14 cellular contexts compared by ENCODE assay signal in the genomic region with DNA sequence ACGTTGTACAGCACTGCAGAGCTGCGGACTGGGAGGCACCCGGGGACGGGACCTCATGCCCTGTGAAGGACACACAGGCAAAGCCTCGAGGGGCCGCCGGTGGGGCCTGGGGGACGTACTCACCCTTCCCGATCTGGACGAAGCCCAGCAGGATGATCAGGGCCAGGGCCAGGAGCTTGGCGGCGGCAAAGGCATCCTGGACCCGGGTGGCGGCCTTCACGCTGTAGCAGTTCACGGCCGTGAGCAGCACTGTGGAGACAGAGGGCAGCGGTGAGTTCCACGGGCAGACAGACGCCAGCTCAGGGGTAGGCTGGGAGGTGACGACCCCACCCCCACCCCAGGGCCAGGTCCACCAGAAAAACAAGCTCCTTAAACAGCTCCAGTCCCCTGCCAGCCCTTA. TPM values are rescaled to one million over a fixed set of nuclear protein-coding genes. Genes with fewer than 3 reads are reported as not detected.
DNase-seq lines count a peak whose midpoint lies in the region; ATAC-seq and TF ChIP-seq lines count a peak whose summit lies in the region.
"Had no signal": no experiment of that assay in that cellular context is flagged by ENCODE, and none has a peak within 500 bp of the region (broad histone marks: within the 10 kb centered on the region; RNA-seq: fewer than 3 reads in every experiment).

No MANE protein-coding gene starts in this region.

- H3K9me3 ChIP-seq in OCI-LY1 (ENCODE audit: low read length) = no peaks in the 10 kb centered on the region
- H3K9me3 ChIP-seq in hepatocyte (ENCODE audit: low read depth) = no peaks in the 10 kb centered on the region
- H3K9me3 ChIP-seq: ascending aorta, pancreas, suprapubic skin had no signal

- H3K4me3 ChIP-seq in OCI-LY1 (ENCODE audit: low read depth, low read length, poor library complexity, severe bottlenecking) = no peak overlapping the region
- H3K4me3 ChIP-seq in hepatocyte = no peak overlapping the region
- H3K4me3 ChIP-seq in retinal pigment epithelial cell (ENCODE audit: low read length) = no peak overlapping the region
- H3K4me3 ChIP-seq: ascending aorta, pancreas, suprapubic skin had no signal

- no peak overlapping the region; the same call in 1 of the 2 replicates for H3K9ac ChIP-seq in OCI-LY1 (ENCODE audit: low read length)

- WGBS in hepatocyte (ENCODE audit: low lambda C conversion rate, missing lambda C conversion rate) = 71% methylated on average over 13 of the region's 21 CpGs

- no peak for ATAC-seq in activated CD8-positive, alpha-beta T cell treated with anti-CD3 and anti-CD28 coated beads for 36 hours
- no peak for ATAC-seq in activated CD8-positive, alpha-beta T cell treated with anti-CD3 and anti-CD28 coated beads, Interleukin-2, amount 10 ng/mL, durations not matched to agents 7 days and 5 days
- no peak for ATAC-seq in GM18519 (IDR thresholded peaks at IDR 0.05; ENCODE audit: low FRiP score, unreplicated experiment)
- no peak for ATAC-seq in activated T-cell treated with anti-CD3 and anti-CD28 coated beads, Interleukin-2, amount 50 U/mL, for 72 hours (replicated peaks in 1 of 2)
- ATAC-seq: pancreas had no signal

- DNase-seq in activated CD8-positive, alpha-beta T cell treated with anti-CD3 and anti-CD28 coated beads for 36 hours = no peak
- no peak for DNase-seq in activated CD8-positive, alpha-beta T cell treated with anti-CD3 and anti-CD28 coated beads, Interleukin-2, amount 10 ng/mL, durations not matched to agents 7 days and 5 days
- DNase-seq in hepatocyte (ENCODE audit: low spot score) = no peak
- no peak for DNase-seq in retinal pigment epithelial cell (ENCODE audit: low read depth)
- no peak for DNase-seq in COLO829 (ENCODE audit: low spot score)
- DNase-seq in activated T-cell treated with anti-CD3 and anti-CD28 coated beads, Interleukin-2, amount 50 U/mL, for 72 hours = no peak
- DNase-seq: activated CD4-positive, alpha-beta T cell treated with anti-CD3 and anti-CD28 coated beads, Interleukin-2, amount 10 ng/mL, durations not matched to agents 24 days and 14 days; NCI-H1092 had no signal

- H3K36me3 ChIP-seq in OCI-LY1 (ENCODE audit: insufficient read depth, low read length) (peaks cover 80% of the 10 kb centered on the region), hepatocyte (replicated peaks; ENCODE audit: insufficient read depth, low read depth) (no peaks in the 10 kb centered on the region)
- H3K36me3 ChIP-seq: pancreas, suprapubic skin had no signal

- peaks cover 66% of the 10 kb centered on the region for H3K4me1 ChIP-seq in OCI-LY1 (ENCODE audit: insufficient read depth, low read length, severe bottlenecking)
- peaks cover 69% of the 10 kb centered on the region for H3K4me1 ChIP-seq in hepatocyte (ENCODE audit: insufficient read depth)

- H3K9me2 ChIP-seq in OCI-LY1 (ENCODE audit: low read depth, low read length) = no peaks in the 10 kb centered on the region
- H3K9me2 ChIP-seq in hepatocyte (replicated peaks; ENCODE audit: insufficient read depth) = no peaks in the 10 kb centered on the region

- H3K36me3 Mint-ChIP-seq in activated CD8-positive, alpha-beta T cell treated with anti-CD3 and anti-CD28 coated beads for 36 hours (ENCODE audit: low read depth) = peaks cover 73% of the 10 kb centered on the region
- peaks cover 63% of the 10 kb centered on the region for H3K36me3 Mint-ChIP-seq in activated CD8-positive, alpha-beta T cell treated with anti-CD3 and anti-CD28 coated beads, Interleukin-2, amount 10 ng/mL, durations not matched to agents 7 days and 5 days (ENCODE audit: low read depth)
- peaks cover 20 to 38% of the 10 kb centered on the region in 2 donors for H3K36me3 Mint-ChIP-seq in activated T-cell treated with anti-CD3 and anti-CD28 coated beads, Interleukin-2, amount 50 U/mL, for 72 hours (ENCODE audit: insufficient read depth in 2 of 2)

- no peaks in the 10 kb centered on the region for H3K9me3 Mint-ChIP-seq in activated CD8-positive, alpha-beta T cell treated with anti-CD3 and anti-CD28 coated beads for 36 hours
- no peaks in the 10 kb centered on the region for H3K9me3 Mint-ChIP-seq in activated CD8-positive, alpha-beta T cell treated with anti-CD3 and anti-CD28 coated beads, Interleukin-2, amount 10 ng/mL, durations not matched to agents 7 days and 5 days (ENCODE audit: insufficient read depth)
- no peaks in the 10 kb centered on the region for H3K9me3 Mint-ChIP-seq in activated T-cell treated with anti-CD3 and anti-CD28 coated beads, Interleukin-2, amount 50 U/mL, for 72 hours
- H3K9me3 Mint-ChIP-seq: activated CD4-positive, alpha-beta T cell treated with anti-CD3 and anti-CD28 coated beads, Interleukin-2, amount 10 ng/mL, durations not matched to agents 24 days and 14 days; activated T-helper 1 cell treated with anti-CD3 and anti-CD28 coated beads, Interleukin-12 subunit alpha, Interleukin-12 subunit beta, Interleukin-2, Interleukin-4 antibody, amounts not matched to agents 30 ng/mL and 10 ng/mL and 1 ng/mL, durations not matched to agents 14 hours and 24 hours and 36 hours had no signal

- intact Hi-C loops in activated CD8-positive, alpha-beta T cell treated with anti-CD3 and anti-CD28 coated beads for 36 hours (cut with micrococcal nuclease) = loop anchor here (10.0 kb wide), 1 partner anchor 357 kb away; a partner anchor contains a TSS

- no peak overlapping the region for H3K4me3 Mint-ChIP-seq in activated CD8-positive, alpha-beta T cell treated with anti-CD3 and anti-CD28 coated beads for 36 hours
- H3K4me3 Mint-ChIP-seq in activated CD8-positive, alpha-beta T cell treated with anti-CD3 and anti-CD28 coated beads, Interleukin-2, amount 10 ng/mL, durations not matched to agents 7 days and 5 days = no peak overlapping the region
- peak overlapping the region in 1 of 2 donors; percentile 24 for H3K4me3 Mint-ChIP-seq in activated T-cell treated with anti-CD3 and anti-CD28 coated beads, Interleukin-2, amount 50 U/mL, for 72 hours
- H3K4me3 Mint-ChIP-seq: activated CD4-positive, alpha-beta T cell treated with anti-CD3 and anti-CD28 coated beads, Interleukin-2, amount 10 ng/mL, durations not matched to agents 24 days and 14 days; activated T-helper 1 cell treated with anti-CD3 and anti-CD28 coated beads, Interleukin-12 subunit alpha, Interleukin-12 subunit beta, Interleukin-2, Interleukin-4 antibody, amounts not matched to agents 30 ng/mL and 10 ng/mL and 1 ng/mL, durations not matched to agents 14 hours and 24 hours and 36 hours had no signal

- H3K27ac ChIP-seq in OCI-LY1 (ENCODE audit: low read depth, low read length, poor library complexity, severe bottlenecking) (peak overlapping the region; percentile 81), hepatocyte (peak overlapping the region; percentile 92)
- H3K27ac ChIP-seq: ascending aorta, pancreas, suprapubic skin had no signal

- no peaks in the 10 kb centered on the region for H3F3A ChIP-seq in OCI-LY1 (ENCODE audit: insufficient read depth, low read length)

- H3K79me2 ChIP-seq in OCI-LY1 (ENCODE audit: insufficient read depth, low read length) (peaks cover 15% of the 10 kb centered on the region; the same call in 1 of the 2 replicates), hepatocyte (peaks cover 28% of the 10 kb centered on the region)

- peak overlapping the region; percentile 93 for H3K27ac Mint-ChIP-seq in activated CD8-positive, alpha-beta T cell treated with anti-CD3 and anti-CD28 coated beads for 36 hours
- no peak overlapping the region for H3K27ac Mint-ChIP-seq in activated CD8-positive, alpha-beta T cell treated with anti-CD3 and anti-CD28 coated beads, Interleukin-2, amount 10 ng/mL, durations not matched to agents 7 days and 5 days
- H3K27ac Mint-ChIP-seq in activated T-cell treated with anti-CD3 and anti-CD28 coated beads, Interleukin-2, amount 50 U/mL, for 72 hours = no peak overlapping the region

- no peaks in the 10 kb centered on the region for H3K27me3 Mint-ChIP-seq in activated CD8-positive, alpha-beta T cell treated with anti-CD3 and anti-CD28 coated beads for 36 hours
- no peaks in the 10 kb centered on the region for H3K27me3 Mint-ChIP-seq in activated CD8-positive, alpha-beta T cell treated with anti-CD3 and anti-CD28 coated beads, Interleukin-2, amount 10 ng/mL, durations not matched to agents 7 days and 5 days (ENCODE audit: low read depth)
- no peaks in the 10 kb centered on the region for H3K27me3 Mint-ChIP-seq in activated T-cell treated with anti-CD3 and anti-CD28 coated beads, Interleukin-2, amount 50 U/mL, for 72 hours (ENCODE audit: low read depth)
- H3K27me3 Mint-ChIP-seq: activated CD4-positive, alpha-beta T cell treated with anti-CD3 and anti-CD28 coated beads, Interleukin-2, amount 10 ng/mL, durations not matched to agents 24 days and 14 days had no signal

- H3K4me1 Mint-ChIP-seq in activated CD8-positive, alpha-beta T cell treated with anti-CD3 and anti-CD28 coated beads for 36 hours (ENCODE audit: low read depth) = peaks cover 47% of the 10 kb centered on the region
- H3K4me1 Mint-ChIP-seq in activated CD8-positive, alpha-beta T cell treated with anti-CD3 and anti-CD28 coated beads, Interleukin-2, amount 10 ng/mL, durations not matched to agents 7 days and 5 days (ENCODE audit: low read depth) = peaks cover 61% of the 10 kb centered on the region
- peaks cover 71% of the 10 kb centered on the region for H3K4me1 Mint-ChIP-seq in activated T-cell treated with anti-CD3 and anti-CD28 coated beads, Interleukin-2, amount 50 U/mL, for 72 hours (ENCODE audit: low read depth)

- no peaks in the 10 kb centered on the region for H4K20me1 ChIP-seq in OCI-LY1 (ENCODE audit: insufficient read depth, low read length)
- H4K20me1 ChIP-seq in hepatocyte (ENCODE audit: insufficient read depth, poor library complexity, severe bottlenecking) = no peaks in the 10 kb centered on the region

- CTCF ChIA-PET in activated CD8-positive, alpha-beta T cell treated with anti-CD3 and anti-CD28 coated beads for 36 hours (lab: Charles Lee) = interaction anchor here (1.6 to 8.9 kb wide), 5 partner anchors 17 to 97 kb away, joined by 4 to 178 read pairs (median 18); a partner anchor contains a TSS
- CTCF ChIA-PET in activated CD8-positive, alpha-beta T cell treated with anti-CD3 and anti-CD28 coated beads, Interleukin-2, amount 10 ng/mL, durations not matched to agents 7 days and 5 days (lab: Charles Lee) = interaction anchor here (3.4 to 9.8 kb wide), 3 partner anchors 14 to 71 kb away, joined by 53 to 203 read pairs (median 150); a partner anchor contains a TSS

- POLR2A ChIA-PET in activated CD8-positive, alpha-beta T cell treated with anti-CD3 and anti-CD28 coated beads for 36 hours (lab: Charles Lee) = interaction anchor here (1.2 to 3.6 kb wide), 7 partner anchors 9 to 72 kb away, joined by 3 to 28 read pairs (median 4); no protein-coding TSS in a partner anchor
- POLR2A ChIA-PET in activated CD8-positive, alpha-beta T cell treated with anti-CD3 and anti-CD28 coated beads, Interleukin-2, amount 10 ng/mL, durations not matched to agents 7 days and 5 days (lab: Charles Lee) = no interaction called here

- H3K4me2 ChIP-seq in OCI-LY1 (ENCODE audit: low read length) (no peak overlapping the region), hepatocyte (peak overlapping the region; percentile 74)

- H3K27me3 ChIP-seq in OCI-LY1 (ENCODE audit: insufficient read depth, low read length) (no peaks in the 10 kb centered on the region), hepatocyte (no peaks in the 10 kb centered on the region)
- H3K27me3 ChIP-seq: ascending aorta, pancreas, suprapubic skin had no signal

- H2AFZ ChIP-seq in OCI-LY1 (ENCODE audit: low read length) (no peak overlapping the region), hepatocyte (no peak overlapping the region)

- no peak for TF ChIP-seq CTCF in activated CD8-positive, alpha-beta T cell treated with anti-CD3 and anti-CD28 coated beads for 36 hours (IDR thresholded peaks at IDR 0.05)
- TF ChIP-seq CTCF in OCI-LY1 (IDR thresholded peaks at IDR 0.05; ENCODE audit: low read length) (no peak), hepatocyte (IDR thresholded peaks at IDR 0.05; ENCODE audit: poor library complexity) (no peak), retinal pigment epithelial cell (conservative IDR thresholded peaks at IDR 0.05; ENCODE audit: low read depth, low read length) (peak; percentile 1)

RNA-seq across cellular contexts. Expression of a gene that starts 17.7 kb away (rescaled TPM):
- total RNA-seq in activated CD8-positive, alpha-beta T cell treated with anti-CD3 and anti-CD28 coated beads for 36 hours = 100 to 1,000 TPM; 230 to 236 TPM
- total RNA-seq in activated CD8-positive, alpha-beta T cell treated with anti-CD3 and anti-CD28 coated beads, Interleukin-2, amount 10 ng/mL, durations not matched to agents 7 days and 5 days = 100 to 1,000 TPM; 114 to 118 TPM
- total RNA-seq in hepatocyte = 20.4 and 29.3 TPM in 2 replicates
- polyA plus RNA-seq in hepatocyte = 52.5 and 56.2 TPM in 2 replicates
- total RNA-seq in activated T-cell treated with anti-CD3 and anti-CD28 coated beads, Interleukin-2, amount 50 U/mL, for 72 hours = 100 to 1,000 TPM; 463 to 508 TPM
